In the genomic region with DNA sequence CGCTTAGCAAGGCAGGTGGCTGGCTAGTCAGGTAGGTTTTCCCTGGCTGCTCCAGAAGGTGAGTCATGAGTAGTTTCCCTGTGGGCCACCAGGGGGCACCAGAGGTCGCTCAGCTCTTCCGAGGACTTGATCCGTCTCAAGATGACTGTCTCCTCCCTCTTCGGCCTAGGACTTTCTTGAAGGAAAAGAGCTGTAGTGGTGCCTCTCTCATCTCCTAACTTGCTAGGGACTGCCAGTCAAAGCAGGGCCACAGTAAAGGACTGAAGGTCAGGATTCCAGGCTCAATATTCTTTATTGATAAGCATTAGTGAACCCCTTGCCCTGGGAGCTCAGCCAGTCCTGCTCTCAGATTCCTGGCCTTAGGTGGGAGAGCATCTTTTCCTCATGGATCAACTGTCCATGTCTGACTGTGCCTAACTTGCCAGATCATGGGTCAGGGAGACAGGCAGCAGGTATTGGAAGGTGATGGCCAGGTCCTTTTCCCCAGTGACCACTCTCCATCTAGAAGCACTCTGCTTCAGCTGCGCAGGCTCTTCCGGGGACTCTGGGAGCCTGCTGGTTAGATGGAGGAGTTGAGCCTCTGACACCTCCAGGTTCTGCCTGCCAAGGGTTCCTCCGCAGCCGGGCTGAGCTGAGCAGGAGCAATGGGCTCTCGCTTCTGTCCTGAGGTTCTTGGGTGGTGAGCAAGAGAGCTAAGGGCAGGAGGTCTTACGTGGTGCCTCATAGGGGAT, we compare ENCODE assay signal across 8 cellular contexts. TPM values are rescaled to one million over a fixed set of nuclear protein-coding genes. Genes with fewer than 3 reads are reported as not detected.
A peak's percentile ranks its signal among the peaks of the same experiment; 100 is the strongest.
DNase-seq lines count a peak whose midpoint lies in the region; ATAC-seq and TF ChIP-seq lines count a peak whose summit lies in the region.

No MANE protein-coding gene starts in this region.

- no peaks in the 10 kb centered on the region for H3K27me3 ChIP-seq in Caco-2 (replicated peaks; ENCODE audit: control insufficient read depth, insufficient read depth, low read length)
- H3K27me3 ChIP-seq in uterus: no peaks in the 10 kb centered on the region

- CTCF ChIA-PET in Caco-2 (lab: Charles Lee): interaction anchor here (0.6 to 17.9 kb wide), 17 partner anchors 10 to 286 kb away, joined by 3 to 775 read pairs (median 3); partner anchors contain the start of genes AIP, ANKRD13D, CLCF1 and PPP1CA

- H3K36me3 ChIP-seq in Caco-2 (ENCODE audit: control insufficient read depth, insufficient read depth, low read length) (no peaks in the 10 kb centered on the region), uterus (no peaks in the 10 kb centered on the region)

- no peaks in the 10 kb centered on the region for H3K9me3 Mint-ChIP-seq in Caco-2 (ENCODE audit: unreplicated experiment)

- no peaks in the 10 kb centered on the region for H3K27me3 Mint-ChIP-seq in Caco-2 (ENCODE audit: insufficient read depth, unreplicated experiment)

- TF ChIP-seq RAD21 in Ishikawa (IDR thresholded peaks at IDR 0.05; ENCODE audit: low read depth): peak; percentile 80

- peak; percentile 74 to 83 for DNase-seq in Caco-2
- DNase-seq in RPMI8226: peak; percentile 72
- peak; percentile 47 for DNase-seq in activated effector memory CD4-positive, alpha-beta T cell treated with Interleukin-2 at 50 U/mL for 16 hours
- peak; percentile 77 for DNase-seq in fibroblast of the conjunctiva (ENCODE audit: low read depth)
- DNase-seq in omental fat pad (ENCODE audit: low spot score): no peak
- DNase-seq in uterus: peak; percentile 68 to 71

- peaks cover 11% of the 10 kb centered on the region for H3K36me3 Mint-ChIP-seq in Caco-2 (ENCODE audit: insufficient read depth, unreplicated experiment)

- no peak overlapping the region for H3K27ac Mint-ChIP-seq in Caco-2 (ENCODE audit: unreplicated experiment)

- H3K4me1 ChIP-seq in Caco-2: peaks cover 56% of the 10 kb centered on the region
- H3K4me1 ChIP-seq in uterus: peaks cover 29% of the 10 kb centered on the region in 2 donors

- TF ChIP-seq POLR2A in uterus (IDR thresholded peaks at IDR 0.05): no peak

- TF ChIP-seq CTCF in Caco-2 (IDR thresholded peaks at IDR 0.05; ENCODE audit: insufficient read depth in 1 of 2, low read depth in 1 of 2, low read length in 1 of 2, severe bottlenecking in 1 of 2, unreplicated experiment in 1 of 2) (peak; percentile 98), omental fat pad (IDR thresholded peaks at IDR 0.05) (peak in 2 of 3 donors; percentile 45 to 88), uterus (IDR thresholded peaks at IDR 0.05) (peak; percentile 92 to 96 (median 94))

- POLR2A ChIA-PET in Caco-2 (lab: Charles Lee): interaction anchor here (0.6 to 1.4 kb wide), 3 partner anchors 31 to 134 kb away, joined by 6 to 9 read pairs (median 8); partner anchors contain the start of gene SSH3

- H3K4me3 ChIP-seq in Caco-2 (ENCODE audit: low read depth, low read length): no peak overlapping the region
- no peak overlapping the region for H3K4me3 ChIP-seq in uterus

- ATAC-seq in omental fat pad (ENCODE audit: low FRiP score): no peak
- ATAC-seq in HG03095 (IDR thresholded peaks at IDR 0.05; ENCODE audit: unreplicated experiment): no peak

- H3K9me3 ChIP-seq in Caco-2: no peaks in the 10 kb centered on the region
- H3K9me3 ChIP-seq in uterus: no peaks in the 10 kb centered on the region

- peaks cover 32% of the 10 kb centered on the region for H3K4me1 Mint-ChIP-seq in Caco-2 (ENCODE audit: low read depth, unreplicated experiment)

- peak overlapping the region; percentile 23 for H3K4me3 Mint-ChIP-seq in Caco-2 (ENCODE audit: unreplicated experiment)

- H3K27ac ChIP-seq in uterus: peak overlapping the region; percentile 97 to 99

- TF ChIP-seq EP300 in Ishikawa (IDR thresholded peaks at IDR 0.05; ENCODE audit: borderline replicate concordance): no peak

- BruUV-seq in Caco-2 (replicated peaks; lab: Mats Ljungman, UMichigan): no TSS peak

- intact Hi-C loops in Caco-2 (cut with micrococcal nuclease; ENCODE audit: unreplicated experiment): loop anchor here (1.0 to 5.0 kb wide), 4 partner anchors 23 to 231 kb away; partner anchors contain the start of genes CORO1B and GSTP1
- intact Hi-C loops in uterus (cut with DNase I; ENCODE audit: low total_unique reads): no loop called here

TF ChIP-seq in Ishikawa, 13 proteins besides CTCF, POLR2A, EP300 and RAD21:
- TF ChIP-seq FOXM1 (IDR thresholded peaks at IDR 0.05; ENCODE audit: borderline replicate concordance, low read depth): no peak
- TF ChIP-seq, protein P1, sequence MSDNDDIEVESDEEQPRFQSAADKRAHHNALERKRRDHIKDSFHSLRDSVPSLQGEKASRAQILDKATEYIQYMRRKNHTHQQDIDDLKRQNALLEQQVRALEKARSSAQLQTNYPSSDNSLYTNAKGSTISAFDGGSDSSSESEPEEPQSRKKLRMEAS (IDR thresholded peaks at IDR 0.05): no peak

RNA-seq across cellular contexts. Expression of gene POLD4, which starts 1.9 kb away (rescaled TPM):
- total RNA-seq in Caco-2 (2022): 29.8 and 30.8 TPM in 2 replicates
- total RNA-seq in omental fat pad: 100 to 1,000 TPM in 1 of 4 donors, 10 to 100 TPM in 3; 67.5 to 141 (median 81.9) TPM
- total RNA-seq in uterus: 10 to 100 TPM in 3 of 4 donors, 1 to 10 TPM in 1; 8.7 to 65.6 (median 31.3) TPM

RNA-seq across cellular contexts. Expression of gene CLCF1, which starts 22.0 kb away (rescaled TPM):
- total RNA-seq in Caco-2 (2022) (4.5 and 5.8 TPM in 2 replicates), omental fat pad (10 to 100 TPM in 3 of 4 donors, 1 to 10 TPM in 1; 4.1 to 51.4 (median 25.1) TPM), uterus (10 to 100 TPM in 1 of 4 donors, 1 to 10 TPM in 2, under 1 TPM in 1; 0.77 to 19.3 (median 7.4) TPM)

RNA-seq across cellular contexts. Expression of gene RAD9A, which starts 40.3 kb away (rescaled TPM):
- total RNA-seq in Caco-2 (2022) (55.1 and 63.5 TPM in 2 replicates), omental fat pad (10 to 100 TPM in 2 of 4 donors, 1 to 10 TPM in 2; 5.5 to 18.0 (median 10.4) TPM), uterus (10 to 100 TPM in 2 of 4 donors, 1 to 10 TPM in 2; 2.6 to 37.3 (median 11.6) TPM)

RNA-seq across cellular contexts. Expression of gene SSH3, which starts 48.1 kb away (rescaled TPM):
- total RNA-seq in Caco-2 (2022): 81.2 and 89.6 TPM in 2 replicates
- total RNA-seq in omental fat pad: 10 to 100 TPM; 22.6 to 44.6 (median 28.3) TPM
- 10 to 100 TPM in 3 of 4 donors, 1 to 10 TPM in 1; 7.7 to 48.8 (median 19.1) TPM for total RNA-seq in uterus

RNA-seq across cellular contexts. Expression of gene PPP1CA, which starts 50.2 kb away (rescaled TPM):
- 384 and 389 TPM in 2 replicates for total RNA-seq in Caco-2 (2022)
- total RNA-seq in omental fat pad: 100 to 1,000 TPM in 2 of 4 donors, 10 to 100 TPM in 2; 91.9 to 110 (median 97.6) TPM
- 100 to 1,000 TPM in 1 of 4 donors, 10 to 100 TPM in 3; 15.9 to 180 (median 77.1) TPM for total RNA-seq in uterus
